In the genomic region with DNA sequence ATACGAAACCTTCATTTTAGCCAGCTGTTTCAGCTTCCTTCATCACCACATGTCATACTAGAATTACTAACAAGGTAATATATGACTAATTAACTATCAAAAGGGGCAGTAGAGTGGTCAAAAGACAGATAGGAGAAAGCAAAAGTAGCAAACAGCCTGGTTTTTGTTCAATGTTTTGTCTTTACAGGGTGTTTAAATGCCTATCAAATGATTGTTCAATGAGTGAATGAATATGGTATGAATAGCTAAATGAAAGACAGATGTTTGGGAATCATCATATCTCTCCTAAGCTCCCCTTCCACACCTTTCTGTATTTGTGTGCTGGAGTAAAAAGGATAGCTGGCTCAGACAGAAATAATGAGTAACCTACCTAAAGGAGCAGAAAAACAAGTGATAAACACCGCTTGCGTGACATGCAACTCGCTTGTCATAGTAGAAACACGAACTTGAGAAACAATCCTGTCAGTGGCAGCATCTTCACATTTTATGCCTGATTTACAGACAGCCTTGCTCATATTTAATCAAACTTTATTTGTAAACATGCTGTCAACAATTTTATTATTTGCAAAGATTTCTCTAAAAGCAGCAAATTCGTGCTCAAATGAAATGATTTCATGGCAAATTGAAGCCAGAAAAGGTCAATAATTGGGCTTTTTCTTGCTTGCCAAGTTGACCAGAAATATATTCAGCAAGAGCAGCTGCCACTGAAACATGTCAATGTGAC, we compare ENCODE assay signal across 16 cellular contexts. TPM values are rescaled to one million over a fixed set of nuclear protein-coding genes. Genes with fewer than 3 reads are reported as not detected.
A peak's percentile ranks its signal among the peaks of the same experiment; 100 is the strongest.
DNase-seq lines count a peak whose midpoint lies in the region; ATAC-seq, FAIRE-seq and TF ChIP-seq lines count a peak whose summit lies in the region.
"Had no signal": no experiment of that assay in that cellular context is flagged by ENCODE, and none has a peak within 500 bp of the region (broad histone marks: within the 10 kb centered on the region; RNA-seq: fewer than 3 reads in every experiment).

No MANE protein-coding gene starts in this region.

- no peak for TF ChIP-seq POLR2A in GM12891 (IDR thresholded peaks at IDR 0.05; ENCODE audit: low read depth, low read length)

- intact Hi-C loops in mucosa of descending colon (cut with DNase I, micrococcal nuclease) = no loop called here

- ATAC-seq in GM21381 (IDR thresholded peaks at IDR 0.05; ENCODE audit: unreplicated experiment) (peak; percentile 94), HG03159 (IDR thresholded peaks at IDR 0.05; ENCODE audit: unreplicated experiment) (peak; percentile 88), mucosa of descending colon (no peak)

- H3K4me3 ChIP-seq in fibroblast of the aortic adventitia (ENCODE audit: low read depth, low read length) (no peak overlapping the region), mucosa of descending colon (no peak overlapping the region)
- H3K4me3 ChIP-seq: HAP-1 had no signal

- H3K4me1 ChIP-seq in mucosa of descending colon (ENCODE audit: low read depth) = no peaks in the 10 kb centered on the region
- H3K4me1 ChIP-seq: BE2C had no signal

- no peak for FAIRE-seq in GM12891 (lab: Jason Lieb, UNC)
- FAIRE-seq: colon had no signal

- no peaks in the 10 kb centered on the region for H3K36me3 ChIP-seq in mucosa of descending colon (ENCODE audit: low read depth)
- H3K36me3 ChIP-seq: BE2C, HAP-1 had no signal

- no peaks in the 10 kb centered on the region for H3K9me3 ChIP-seq in mucosa of descending colon
- H3K9me3 ChIP-seq: BE2C, HAP-1 had no signal

- TF ChIP-seq CTCF in fibroblast of the aortic adventitia (IDR thresholded peaks at IDR 0.05; ENCODE audit: insufficient read depth, low read length) (no peak), mucosa of descending colon (IDR thresholded peaks at IDR 0.05) (no peak)

- DNase-seq in GM03348 (ENCODE audit: low spot score) (peak; percentile 36), fibroblast of the aortic adventitia (ENCODE audit: low read depth) (peak; percentile 49), mucosa of descending colon (no peak), midbrain (lab: John Stamatoyannopoulos, UW) (no peak), NAMALWA (ENCODE audit: low spot score) (no peak), GM12891 (ENCODE audit: insufficient read length, low spot score) (no peak)
- DNase-seq: BE2C; islet precursor cell; NCI-H2107; stimulated activated CD4-positive, alpha-beta T cell treated with anti-CD3 and anti-CD28 coated beads, Interleukin-4, amount 100 ng/mL, for 24 hours; stimulated activated naive CD4-positive, alpha-beta T cell treated with Interleukin-2 at 50 U/mL for 16 hours had no signal

TF ChIP-seq in GM12891, 5 proteins besides CTCF, POLR2A, EP300 and RAD21:
- TF ChIP-seq POLR2AphosphoS5 (IDR thresholded peaks at IDR 0.05; ENCODE audit: low read depth, low read length) = no peak
- TF ChIP-seq TAF1 (IDR thresholded peaks at IDR 0.05; ENCODE audit: low read depth, low read length) = no peak
- no peak for TF ChIP-seq PAX5 (IDR thresholded peaks at IDR 0.05; ENCODE audit: insufficient read depth, low read length, severe bottlenecking)

RNA-seq across cellular contexts. Expression of gene ABCC9, which starts 34.1 kb away (rescaled TPM):
- 20.0 and 20.3 TPM in 2 replicates for total RNA-seq in fibroblast of the aortic adventitia (ENCODE audit: low replicate concordance)
- total RNA-seq in mucosa of descending colon = 10 to 100 TPM in 1 of 3 donors, 1 to 10 TPM in 1, under 1 TPM in 1; 0.67 to 60.6 (median 7.3) TPM
- 0.03 TPM for polyA plus RNA-seq in GM12891 (2012; ENCODE audit: low read depth, missing spikeins)
- total RNA-seq: pulmonary artery endothelial cell had no signal

Comparison
In these comparisons a context has a peak if more than half of its experiments do, and no peak if none do; other contexts are left out.
1. DNase-seq: peak in GM03348 (single experiment) and fibroblast of the aortic adventitia (single experiment); none in mucosa of descending colon (0 of 3), midbrain (single experiment), NAMALWA (single experiment) and GM12891 (single experiment).